Comparison of ENCODE assay signal across 8 cellular contexts in genomic region chr1:48777219-48777895, GRCh38. TPM values are rescaled to one million over a fixed set of nuclear protein-coding genes. Genes with fewer than 3 reads are reported as not detected.
DNase-seq lines count a peak whose midpoint lies in the region; ATAC-seq and TF ChIP-seq lines count a peak whose summit lies in the region.

No MANE protein-coding gene starts in this region.

- no peaks in the 10 kb centered on the region for H3K9me3 Mint-ChIP-seq in activated CD8-positive, alpha-beta T cell treated with anti-CD3 and anti-CD28 coated beads, Interleukin-2, amount 10 ng/mL, durations not matched to agents 7 days and 5 days (ENCODE audit: insufficient read depth)
- no peaks in the 10 kb centered on the region for H3K9me3 Mint-ChIP-seq in stimulated activated naive CD8-positive, alpha-beta T cell treated with anti-CD3 and anti-CD28 coated beads, Interleukin-15, amount 100 ng/mL, for 72 hours

- peaks cover 8% of the 10 kb centered on the region for H3K27me3 Mint-ChIP-seq in activated CD8-positive, alpha-beta T cell treated with anti-CD3 and anti-CD28 coated beads, Interleukin-2, amount 10 ng/mL, durations not matched to agents 7 days and 5 days (ENCODE audit: low read depth)
- H3K27me3 Mint-ChIP-seq in stimulated activated naive CD8-positive, alpha-beta T cell treated with anti-CD3 and anti-CD28 coated beads, Interleukin-15, amount 100 ng/mL, for 72 hours, result no peaks in the 10 kb centered on the region

- POLR2A ChIA-PET in activated CD8-positive, alpha-beta T cell treated with anti-CD3 and anti-CD28 coated beads, Interleukin-2, amount 10 ng/mL, durations not matched to agents 7 days and 5 days (lab: Charles Lee), result no interaction called here

- no peak for TF ChIP-seq CTCF in GM10266 (IDR thresholded peaks at IDR 0.05; ENCODE audit: control insufficient read depth, insufficient read depth, low read depth, missing control alignments)

- peak overlapping the region; percentile 85 for H3K4me3 Mint-ChIP-seq in activated CD8-positive, alpha-beta T cell treated with anti-CD3 and anti-CD28 coated beads, Interleukin-2, amount 10 ng/mL, durations not matched to agents 7 days and 5 days
- H3K4me3 Mint-ChIP-seq in stimulated activated naive CD8-positive, alpha-beta T cell treated with anti-CD3 and anti-CD28 coated beads, Interleukin-15, amount 100 ng/mL, for 72 hours, result peak overlapping the region; percentile 86 to 93

- CTCF ChIA-PET in activated CD8-positive, alpha-beta T cell treated with anti-CD3 and anti-CD28 coated beads, Interleukin-2, amount 10 ng/mL, durations not matched to agents 7 days and 5 days (lab: Charles Lee), result interaction anchor here (1.0 kb wide), 1 partner anchor 13 kb away, joined by 3 read pairs; no protein-coding TSS in a partner anchor

- peak; percentile 6 for DNase-seq in NCI-H1694 (lab: John Stamatoyannopoulos, UW)
- no peak for DNase-seq in NCI-H1694 treated with DMSO at 0.1 percent for 48 hours (lab: John Stamatoyannopoulos, UW)
- DNase-seq in activated CD8-positive, alpha-beta T cell treated with anti-CD3 and anti-CD28 coated beads, Interleukin-2, amount 10 ng/mL, durations not matched to agents 7 days and 5 days, result no peak
- DNase-seq in islet precursor cell, result peak; percentile 64
- DNase-seq in stimulated activated naive CD8-positive, alpha-beta T cell treated with anti-CD3 and anti-CD28 coated beads, Interleukin-15, amount 100 ng/mL, for 72 hours, result no peak
- no peak for DNase-seq in activated CD8-positive, alpha-beta memory T cell treated with anti-CD3 and anti-CD28 coated beads, Interleukin-2, amount 50 U/mL, for 4 hours
- no peak for DNase-seq in GM10266 (ENCODE audit: extremely low spot score)

- ATAC-seq in activated CD8-positive, alpha-beta T cell treated with anti-CD3 and anti-CD28 coated beads, Interleukin-2, amount 10 ng/mL, durations not matched to agents 7 days and 5 days, result no peak
- no peak for ATAC-seq in stimulated activated naive CD8-positive, alpha-beta T cell treated with anti-CD3 and anti-CD28 coated beads, Interleukin-15, amount 100 ng/mL, for 72 hours
- no peak for ATAC-seq in GM18502 (IDR thresholded peaks at IDR 0.05; ENCODE audit: poor library complexity, unreplicated experiment)

- H3K36me3 Mint-ChIP-seq in activated CD8-positive, alpha-beta T cell treated with anti-CD3 and anti-CD28 coated beads, Interleukin-2, amount 10 ng/mL, durations not matched to agents 7 days and 5 days (ENCODE audit: low read depth), result peaks cover 7% of the 10 kb centered on the region

- H3K4me1 Mint-ChIP-seq in activated CD8-positive, alpha-beta T cell treated with anti-CD3 and anti-CD28 coated beads, Interleukin-2, amount 10 ng/mL, durations not matched to agents 7 days and 5 days (ENCODE audit: low read depth), result peaks cover 15% of the 10 kb centered on the region
- H3K4me1 Mint-ChIP-seq in stimulated activated naive CD8-positive, alpha-beta T cell treated with anti-CD3 and anti-CD28 coated beads, Interleukin-15, amount 100 ng/mL, for 72 hours, result peaks cover 47% of the 10 kb centered on the region

- peak overlapping the region; percentile 45 for H3K27ac Mint-ChIP-seq in activated CD8-positive, alpha-beta T cell treated with anti-CD3 and anti-CD28 coated beads, Interleukin-2, amount 10 ng/mL, durations not matched to agents 7 days and 5 days
- peak overlapping the region; percentile 57 to 84 for H3K27ac Mint-ChIP-seq in stimulated activated naive CD8-positive, alpha-beta T cell treated with anti-CD3 and anti-CD28 coated beads, Interleukin-15, amount 100 ng/mL, for 72 hours

RNA-seq across cellular contexts. Expression of gene BEND5, which starts 0.7 kb away (rescaled TPM):
- 1 to 10 TPM; 6.3 to 6.7 TPM for total RNA-seq in activated CD8-positive, alpha-beta T cell treated with anti-CD3 and anti-CD28 coated beads, Interleukin-2, amount 10 ng/mL, durations not matched to agents 7 days and 5 days

Comparison
In these comparisons a context has a peak if more than half of its experiments do, and no peak if none do; other contexts are left out.
1. DNase-seq: peak in NCI-H1694 (single experiment) and islet precursor cell (single experiment); none in NCI-H1694 treated with DMSO at 0.1 percent for 48 hours (single experiment), activated CD8-positive, alpha-beta T cell treated with anti-CD3 and anti-CD28 coated beads, Interleukin-2, amount 10 ng/mL, durations not matched to agents 7 days and 5 days (single experiment), stimulated activated naive CD8-positive, alpha-beta T cell treated with anti-CD3 and anti-CD28 coated beads, Interleukin-15, amount 100 ng/mL, for 72 hours (0 of 2), activated CD8-positive, alpha-beta memory T cell treated with anti-CD3 and anti-CD28 coated beads, Interleukin-2, amount 50 U/mL, for 4 hours (single experiment) and GM10266 (single experiment).